In genomic region chr3:45210308-45211038, GRCh38 we compare ENCODE assay signal across 8 cellular contexts. TPM values are rescaled to one million over a fixed set of nuclear protein-coding genes. Genes with fewer than 3 reads are reported as not detected.
DNase-seq lines count a peak whose midpoint lies in the region; ATAC-seq and TF ChIP-seq lines count a peak whose summit lies in the region.

No MANE protein-coding gene starts in this region.

- TF ChIP-seq CTCF in PC-3 (conservative IDR thresholded peaks at IDR 0.05; ENCODE audit: low read depth, low read length): peak; percentile 92
- TF ChIP-seq CTCF in fibroblast of mammary gland (conservative IDR thresholded peaks at IDR 0.05; ENCODE audit: control insufficient read depth, insufficient read depth, low read depth, low read length): peak; percentile 95

- ATAC-seq in PC-3 (peak; percentile 98), HG03135 (IDR thresholded peaks at IDR 0.05; ENCODE audit: unreplicated experiment) (no peak)

- BruUV-seq in PC-3 (replicated peaks; lab: Mats Ljungman, UMichigan): no TSS peak

- intact Hi-C loops in PC-3 (cut with micrococcal nuclease): loop anchor here (1.0 kb wide), 2 partner anchors 118 to 170 kb away; no protein-coding TSS in a partner anchor

- H3K4me1 ChIP-seq in PC-3 (ENCODE audit: insufficient read depth, low read length): peaks cover 13% of the 10 kb centered on the region

- no peaks in the 10 kb centered on the region for H3K27me3 ChIP-seq in PC-3 (ENCODE audit: low read length)

- H3K79me2 ChIP-seq in PC-3 (ENCODE audit: low read length): no peaks in the 10 kb centered on the region

- H3K4me3 ChIP-seq in PC-3 (ENCODE audit: low read length) (no peak overlapping the region), fibroblast of mammary gland (ENCODE audit: control insufficient read depth, low read depth, low read length) (no peak overlapping the region)

- peak; percentile 77 for DNase-seq in AG08396 (ENCODE audit: low spot score)
- peak; percentile 39 for DNase-seq in GOT3 (lab: John Stamatoyannopoulos, UW)
- peak; percentile 92 for DNase-seq in PC-3
- DNase-seq in activated T-cell treated with anti-CD3 and anti-CD28 coated beads, Interleukin-2, amount 50 U/mL, for 48 hours: peak; percentile 80 to 84
- DNase-seq in fibroblast of mammary gland (ENCODE audit: low read depth): peak; percentile 83
- DNase-seq in non-pigmented ciliary epithelial cell (ENCODE audit: low read depth): peak; percentile 38
- DNase-seq in stromal cell of bone marrow (ENCODE audit: low read depth): peak; percentile 65

- H3K27ac ChIP-seq in PC-3 (ENCODE audit: low read length): no peak overlapping the region

- no peaks in the 10 kb centered on the region for H3K9me3 ChIP-seq in PC-3 (ENCODE audit: low read length)

- H3K4me2 ChIP-seq in PC-3 (ENCODE audit: low read length): peak overlapping the region; percentile 46; the same call in 1 of the 2 replicates

- no peaks in the 10 kb centered on the region for H3K9me2 ChIP-seq in PC-3 (replicated peaks; ENCODE audit: low read length)

- no peaks in the 10 kb centered on the region for H3K36me3 ChIP-seq in PC-3 (ENCODE audit: low read depth, low read length)

- no peak overlapping the region for H3K9ac ChIP-seq in PC-3 (ENCODE audit: low read length)

- CTCF ChIA-PET in PC-3 (lab: Charles Lee): interaction anchor here (0.6 to 2.6 kb wide), 18 partner anchors 13 to 603 kb away, joined by 3 to 39 read pairs (median 4); partner anchors contain the start of gene CDCP1

- POLR2A ChIA-PET in PC-3 (lab: Charles Lee; ENCODE audit: unreplicated experiment): interaction anchor here (1.0 to 1.1 kb wide), 3 partner anchors 72 to 105 kb away, joined by 3 to 4 read pairs (median 3); no protein-coding TSS in a partner anchor

- H3F3A ChIP-seq in PC-3 (ENCODE audit: low read length, unreplicated experiment): no peaks in the 10 kb centered on the region

- peak overlapping the region; percentile 58 for H2AFZ ChIP-seq in PC-3 (ENCODE audit: low read length)

- H4K20me1 ChIP-seq in PC-3 (ENCODE audit: low read length): no peaks in the 10 kb centered on the region

RNA-seq across cellular contexts. Expression of gene TMEM158, which starts 15.6 kb away (rescaled TPM):
- 80.6 and 82.9 TPM in 2 replicates for total RNA-seq in PC-3 (2014; rRNA removed)

Comparison
In these comparisons a context has a peak if more than half of its experiments do, and no peak if none do; other contexts are left out.
1. DNase-seq: peak in every context shown above with its lines; median percentile 92 in PC-3; 83 in fibroblast of mammary gland; 82 in activated T-cell treated with anti-CD3 and anti-CD28 coated beads, Interleukin-2, amount 50 U/mL, for 48 hours; 77 in AG08396; 65 in stromal cell of bone marrow; 39 in GOT3; 38 in non-pigmented ciliary epithelial cell.